ENCODE assay signal across 11 cellular contexts in genomic region chr11:67644042-67644441, GRCh38. TPM values are rescaled to one million over a fixed set of nuclear protein-coding genes. Genes with fewer than 3 reads are reported as not detected.
DNase-seq lines count a peak whose midpoint lies in the region; ATAC-seq and TF ChIP-seq lines count a peak whose summit lies in the region.
"Had no signal": no experiment of that assay in that cellular context is flagged by ENCODE, and none has a peak within 500 bp of the region (broad histone marks: within the 10 kb centered on the region; RNA-seq: fewer than 3 reads in every experiment).

No MANE protein-coding gene starts in this region.

- H3K4me3 ChIP-seq in cardiac muscle cell, result no peak overlapping the region
- H3K4me3 ChIP-seq in MM.1S (ENCODE audit: low read length), result no peak overlapping the region
- H3K4me3 ChIP-seq in cardiac fibroblast (replicated peaks in 1 of 2; ENCODE audit: low read depth in 2 of 2, low read length in 2 of 2), result no peak overlapping the region

- H3K4me1 ChIP-seq in cardiac muscle cell (ENCODE audit: low read depth), result no peaks in the 10 kb centered on the region
- peaks cover 32% of the 10 kb centered on the region for H3K4me1 ChIP-seq in MM.1S (ENCODE audit: low read length)

- no peaks in the 10 kb centered on the region for H4K20me1 ChIP-seq in MM.1S (ENCODE audit: insufficient read depth, low read length)

- H3F3A ChIP-seq in MM.1S (ENCODE audit: insufficient read depth, low read length), result peaks cover 15% of the 10 kb centered on the region

- H3K9ac ChIP-seq in MM.1S (ENCODE audit: low read length), result no peak overlapping the region

- H3K36me3 Mint-ChIP-seq in type B pancreatic cell (no peaks in the 10 kb centered on the region), CD14-positive monocyte (no peaks in the 10 kb centered on the region)

- no peaks in the 10 kb centered on the region for H3K27me3 ChIP-seq in cardiac muscle cell
- H3K27me3 ChIP-seq in MM.1S (replicated peaks; ENCODE audit: insufficient read depth, low read length), result peaks cover 12% of the 10 kb centered on the region

- H3K4me1 Mint-ChIP-seq in type B pancreatic cell (ENCODE audit: unreplicated experiment) (no peaks in the 10 kb centered on the region), CD14-positive monocyte (peaks cover 24% of the 10 kb centered on the region)

- H3K27ac ChIP-seq in cardiac muscle cell (no peak overlapping the region), MM.1S (ENCODE audit: low read length) (no peak overlapping the region)

- DNase-seq in cardiac muscle cell (ENCODE audit: low read depth in 1 of 2, low spot score in 1 of 2) (peak in 1 of 2 donors; percentile 27), Right ventricle myocardium superior (no peak), MM.1S (no peak), cardiac fibroblast (ENCODE audit: low read depth in 2 of 2) (no peak), type B pancreatic cell (ENCODE audit: extremely low spot score, unreplicated experiment) (no peak), CD14-positive monocyte (ENCODE audit: low spot score) (no peak), mucosa of gallbladder (ENCODE audit: low spot score) (no peak)
- DNase-seq: activated T-cell treated with anti-CD3 and anti-CD28 coated beads, Interleukin-2, amount 50 U/mL, for 72 hours; midbrain; stimulated activated CD4-positive, alpha-beta T cell treated with anti-CD3 and anti-CD28 coated beads, Interleukin-4, amount 100 ng/mL, for 1 hour had no signal

- no peaks in the 10 kb centered on the region for H3K9me2 ChIP-seq in MM.1S (replicated peaks; ENCODE audit: insufficient read depth, low read length)

- H3K27ac Mint-ChIP-seq in type B pancreatic cell (no peak overlapping the region), CD14-positive monocyte (no peak overlapping the region)
- H3K27ac Mint-ChIP-seq: activated T-cell treated with anti-CD3 and anti-CD28 coated beads, Interleukin-2, amount 50 U/mL, for 72 hours had no signal

- H3K27me3 Mint-ChIP-seq in type B pancreatic cell, result peaks cover 8% of the 10 kb centered on the region
- peaks cover 13 to 35% (median 28%) of the 10 kb centered on the region in 3 donors for H3K27me3 Mint-ChIP-seq in CD14-positive monocyte (ENCODE audit: low read depth in 3 of 3)

- no peaks in the 10 kb centered on the region for H3K79me2 ChIP-seq in MM.1S (ENCODE audit: low read length)

- H3K36me3 ChIP-seq in cardiac muscle cell (no peaks in the 10 kb centered on the region), MM.1S (replicated peaks; ENCODE audit: insufficient read depth, low read length) (no peaks in the 10 kb centered on the region)

- TF ChIP-seq CTCF in cardiac muscle cell (IDR thresholded peaks at IDR 0.05; ENCODE audit: low read depth, low read length) (peak; percentile 24), MM.1S (IDR thresholded peaks at IDR 0.05; ENCODE audit: low read length) (peak; percentile 38), cardiac fibroblast (IDR thresholded peaks at IDR 0.05; ENCODE audit: low read depth, low read length) (peak; percentile 49), type B pancreatic cell (conservative IDR thresholded peaks at IDR 0.05) (peak; percentile 58), CD14-positive monocyte (IDR thresholded peaks at IDR 0.05) (no peak)

- H3K9me3 Mint-ChIP-seq in type B pancreatic cell (no peaks in the 10 kb centered on the region), CD14-positive monocyte (peaks cover 3 to 13% (median 6%) of the 10 kb centered on the region in 7 donors)
- H3K9me3 Mint-ChIP-seq: activated T-cell treated with anti-CD3 and anti-CD28 coated beads, Interleukin-2, amount 50 U/mL, for 72 hours had no signal

- ATAC-seq in Right ventricle myocardium superior (ENCODE audit: poor library complexity) (no peak), HG03280 (IDR thresholded peaks at IDR 0.05; ENCODE audit: unreplicated experiment) (no peak)
- ATAC-seq: activated T-cell treated with anti-CD3 and anti-CD28 coated beads, Interleukin-2, amount 50 U/mL, for 72 hours had no signal

- H3K9me3 ChIP-seq in cardiac muscle cell (ENCODE audit: low read depth) (no peaks in the 10 kb centered on the region), MM.1S (replicated peaks; ENCODE audit: insufficient read depth, low read length) (no peaks in the 10 kb centered on the region)

- H3K4me3 Mint-ChIP-seq in type B pancreatic cell (no peak overlapping the region), CD14-positive monocyte (no peak overlapping the region)
- H3K4me3 Mint-ChIP-seq: activated T-cell treated with anti-CD3 and anti-CD28 coated beads, Interleukin-2, amount 50 U/mL, for 72 hours had no signal

- H2AFZ ChIP-seq in MM.1S (ENCODE audit: low read length), result no peak overlapping the region

- intact Hi-C loops in Right ventricle myocardium superior (cut with DNase I), result no loop called here
- intact Hi-C loops in CD14-positive monocyte (cut with micrococcal nuclease), result no loop called here

- no peak overlapping the region for H3K4me2 ChIP-seq in MM.1S (ENCODE audit: low read depth, low read length)

RNA-seq across cellular contexts. Expression of gene TBX10, which starts 4.5 kb away (rescaled TPM):
- total RNA-seq in cardiac muscle cell (not detected in 2 replicates), Right ventricle myocardium superior (0.51 TPM), type B pancreatic cell (ENCODE audit: low replicate concordance) (not detected in 2 replicates), mucosa of gallbladder (0.14 TPM)
- polyA plus RNA-seq in cardiac muscle cell (1.1 and 1.2 TPM in 2 replicates), CD14-positive monocyte (not detected)
- total RNA-seq: activated T-cell treated with anti-CD3 and anti-CD28 coated beads, Interleukin-2, amount 50 U/mL, for 72 hours had no signal

RNA-seq across cellular contexts. Expression of gene ACY3, which starts 6.5 kb away (rescaled TPM):
- total RNA-seq in cardiac muscle cell (not detected in 2 replicates), Right ventricle myocardium superior (not detected), type B pancreatic cell (ENCODE audit: low replicate concordance) (2.2 and 5.8 TPM in 2 replicates), mucosa of gallbladder (16.0 TPM)
- polyA plus RNA-seq in cardiac muscle cell (not detected in 2 replicates), CD14-positive monocyte (under 1 TPM; 0.16 to 0.21 TPM)

RNA-seq across cellular contexts. Expression of gene NUDT8, which starts 14.3 kb away (rescaled TPM):
- total RNA-seq in cardiac muscle cell, result 6.9 and 24.3 TPM in 2 replicates
- polyA plus RNA-seq in cardiac muscle cell, result 17.3 and 18.7 TPM in 2 replicates
- total RNA-seq in Right ventricle myocardium superior, result 110 TPM
- total RNA-seq in type B pancreatic cell (ENCODE audit: low replicate concordance), result 10.3 and 16.0 TPM in 2 replicates
- 1 to 10 TPM; 1.3 to 1.4 TPM for polyA plus RNA-seq in CD14-positive monocyte
- 17.8 TPM for total RNA-seq in mucosa of gallbladder

RNA-seq across cellular contexts. Expression of gene ALDH3B2, which starts 30.4 kb away (rescaled TPM):
- total RNA-seq in cardiac muscle cell, result 0.21 TPM in 1 of 2 replicates, not detected in the other
- not detected in 2 replicates for polyA plus RNA-seq in cardiac muscle cell
- total RNA-seq in Right ventricle myocardium superior, result not detected
- total RNA-seq in type B pancreatic cell (ENCODE audit: low replicate concordance), result 4.8 and 9.4 TPM in 2 replicates
- polyA plus RNA-seq in CD14-positive monocyte, result not detected
- 0.63 TPM for total RNA-seq in mucosa of gallbladder
- total RNA-seq: activated T-cell treated with anti-CD3 and anti-CD28 coated beads, Interleukin-2, amount 50 U/mL, for 72 hours had no signal

RNA-seq across cellular contexts. Expression of gene NDUFV1, which starts 37.3 kb away (rescaled TPM):
- total RNA-seq in cardiac muscle cell (430 and 526 TPM in 2 replicates), Right ventricle myocardium superior (754 TPM), type B pancreatic cell (ENCODE audit: low replicate concordance) (220 and 226 TPM in 2 replicates), mucosa of gallbladder (202 TPM)
- polyA plus RNA-seq in cardiac muscle cell (447 and 449 TPM in 2 replicates), CD14-positive monocyte (10 to 100 TPM; 71.6 to 72.1 TPM)
